In the genomic region with DNA sequence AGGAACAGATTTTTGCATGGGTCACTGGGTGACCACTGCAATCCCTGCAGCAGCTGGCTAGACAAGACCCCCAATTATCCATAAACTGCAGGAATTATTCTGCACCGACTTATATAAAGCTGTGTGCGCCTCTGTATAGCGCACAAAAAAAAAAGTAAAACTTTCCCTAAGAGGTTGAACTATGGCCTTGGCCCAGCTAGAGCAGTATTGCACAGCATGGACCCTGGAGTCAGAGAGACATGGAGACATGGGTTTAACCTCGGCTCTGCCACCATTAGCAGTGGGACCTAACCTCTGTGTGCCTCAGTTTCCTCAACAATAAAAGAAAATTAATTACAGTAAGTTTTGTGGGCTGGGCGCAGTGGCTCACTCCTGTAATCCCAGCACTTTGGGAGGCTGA, we compare ENCODE assay signal across 1 cellular context.
A peak's percentile ranks its signal among the peaks of the same experiment; 100 is the strongest.
TF ChIP-seq lines count a peak whose summit lies in the region.

No MANE protein-coding gene starts in this region.

TF ChIP-seq in HepG2, 621 proteins besides CTCF, POLR2A, EP300 and RAD21:
- TF ChIP-seq, protein P1, sequence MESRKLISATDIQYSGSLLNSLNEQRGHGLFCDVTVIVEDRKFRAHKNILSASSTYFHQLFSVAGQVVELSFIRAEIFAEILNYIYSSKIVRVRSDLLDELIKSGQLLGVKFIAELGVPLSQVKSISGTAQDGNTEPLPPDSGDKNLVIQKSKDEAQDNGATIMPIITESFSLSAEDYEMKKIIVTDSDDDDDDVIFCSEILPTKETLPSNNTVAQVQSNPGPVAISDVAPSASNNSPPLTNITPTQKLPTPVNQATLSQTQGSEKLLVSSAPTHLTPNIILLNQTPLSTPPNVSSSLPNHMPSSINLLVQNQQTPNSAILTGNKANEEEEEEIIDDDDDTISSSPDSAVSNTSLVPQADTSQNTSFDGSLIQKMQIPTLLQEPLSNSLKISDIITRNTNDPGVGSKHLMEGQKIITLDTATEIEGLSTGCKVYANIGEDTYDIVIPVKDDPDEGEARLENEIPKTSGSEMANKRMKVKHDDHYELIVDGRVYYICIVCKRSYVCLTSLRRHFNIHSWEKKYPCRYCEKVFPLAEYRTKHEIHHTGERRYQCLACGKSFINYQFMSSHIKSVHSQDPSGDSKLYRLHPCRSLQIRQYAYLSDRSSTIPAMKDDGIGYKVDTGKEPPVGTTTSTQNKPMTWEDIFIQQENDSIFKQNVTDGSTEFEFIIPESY (CRISPR knock-in tag; IDR thresholded peaks at IDR 0.05): peak; percentile 56; the same call in 1 of the 2 replicates
- TF ChIP-seq ZNF101 (CRISPR knock-in tag; IDR thresholded peaks at IDR 0.05; ENCODE audit: borderline replicate concordance, low read depth) (no peak), HOXD1 (CRISPR knock-in tag; IDR thresholded peaks at IDR 0.05) (no peak), HNF4A (CRISPR knock-in tag; IDR thresholded peaks at IDR 0.05) (peak; percentile 54)
